3 cellular contexts compared by ENCODE assay signal in the genomic region with DNA sequence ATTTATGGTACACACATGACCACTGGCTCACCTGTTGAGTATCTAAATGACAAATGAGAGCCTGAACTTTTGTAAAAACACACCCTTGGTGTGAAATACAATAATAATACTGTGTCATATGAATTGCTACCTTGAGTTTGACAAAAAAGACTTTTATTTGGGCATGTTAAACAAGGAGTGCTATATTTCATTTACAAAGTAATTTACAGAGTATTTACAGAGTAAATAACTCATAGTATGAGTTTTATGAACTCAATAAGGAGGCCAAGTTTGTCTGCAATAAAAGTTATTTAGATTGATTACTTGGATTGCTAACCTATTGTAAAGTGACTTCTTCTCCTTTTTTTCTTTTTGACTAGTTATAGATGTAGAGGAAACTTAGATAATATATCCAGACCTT.
"Had no signal": no experiment of that assay in that cellular context is flagged by ENCODE, and none has a peak within 500 bp of the region (broad histone marks: within the 10 kb centered on the region; RNA-seq: fewer than 3 reads in every experiment).

No MANE protein-coding gene starts in this region.

- DNase-seq: GDM1, GF-D8 had no signal

- H3K4me3 ChIP-seq: GM12878 had no signal

- ATAC-seq: GM12878 had no signal
